ENCODE assay signal across 1 cellular context in the genomic region with DNA sequence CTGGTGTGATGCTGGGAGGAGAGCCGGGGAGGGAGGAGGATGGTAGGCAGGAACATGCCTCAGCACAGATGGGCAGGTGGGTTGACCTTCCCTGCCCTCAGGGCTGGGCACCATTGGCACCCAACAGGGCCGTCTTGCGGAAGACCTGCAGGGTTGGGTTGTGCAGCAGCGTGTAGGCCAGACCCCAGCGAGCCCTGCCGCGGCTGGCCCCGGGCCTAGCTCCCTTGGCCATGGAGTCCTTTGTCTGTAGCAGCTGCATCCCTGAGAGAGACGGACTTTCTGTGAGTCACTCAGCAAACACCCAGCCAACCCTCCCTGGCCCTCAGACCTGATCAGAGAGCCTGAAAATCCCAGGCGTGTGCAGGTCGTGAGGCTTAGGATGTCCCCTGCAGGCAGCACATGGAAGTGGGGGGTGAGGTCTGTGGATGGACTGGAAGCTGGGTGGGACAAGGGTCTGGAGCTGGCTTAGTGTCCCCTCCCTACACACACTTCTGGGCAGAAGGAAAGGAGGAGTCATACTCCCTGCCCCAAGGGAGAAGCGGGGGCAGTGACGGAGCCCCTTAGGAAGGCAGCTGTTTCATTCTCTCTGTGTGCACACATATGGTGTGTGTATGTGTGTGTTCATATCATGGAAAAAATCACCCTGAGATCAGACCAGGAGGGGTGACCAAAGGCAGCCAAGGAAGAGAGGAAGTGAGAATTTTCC.
TF ChIP-seq lines count a peak whose summit lies in the region.

No MANE protein-coding gene starts in this region.

TF ChIP-seq in GM23338, 12 proteins besides CTCF, POLR2A, EP300 and RAD21 (continued from another document):
- TF ChIP-seq, protein P1, sequence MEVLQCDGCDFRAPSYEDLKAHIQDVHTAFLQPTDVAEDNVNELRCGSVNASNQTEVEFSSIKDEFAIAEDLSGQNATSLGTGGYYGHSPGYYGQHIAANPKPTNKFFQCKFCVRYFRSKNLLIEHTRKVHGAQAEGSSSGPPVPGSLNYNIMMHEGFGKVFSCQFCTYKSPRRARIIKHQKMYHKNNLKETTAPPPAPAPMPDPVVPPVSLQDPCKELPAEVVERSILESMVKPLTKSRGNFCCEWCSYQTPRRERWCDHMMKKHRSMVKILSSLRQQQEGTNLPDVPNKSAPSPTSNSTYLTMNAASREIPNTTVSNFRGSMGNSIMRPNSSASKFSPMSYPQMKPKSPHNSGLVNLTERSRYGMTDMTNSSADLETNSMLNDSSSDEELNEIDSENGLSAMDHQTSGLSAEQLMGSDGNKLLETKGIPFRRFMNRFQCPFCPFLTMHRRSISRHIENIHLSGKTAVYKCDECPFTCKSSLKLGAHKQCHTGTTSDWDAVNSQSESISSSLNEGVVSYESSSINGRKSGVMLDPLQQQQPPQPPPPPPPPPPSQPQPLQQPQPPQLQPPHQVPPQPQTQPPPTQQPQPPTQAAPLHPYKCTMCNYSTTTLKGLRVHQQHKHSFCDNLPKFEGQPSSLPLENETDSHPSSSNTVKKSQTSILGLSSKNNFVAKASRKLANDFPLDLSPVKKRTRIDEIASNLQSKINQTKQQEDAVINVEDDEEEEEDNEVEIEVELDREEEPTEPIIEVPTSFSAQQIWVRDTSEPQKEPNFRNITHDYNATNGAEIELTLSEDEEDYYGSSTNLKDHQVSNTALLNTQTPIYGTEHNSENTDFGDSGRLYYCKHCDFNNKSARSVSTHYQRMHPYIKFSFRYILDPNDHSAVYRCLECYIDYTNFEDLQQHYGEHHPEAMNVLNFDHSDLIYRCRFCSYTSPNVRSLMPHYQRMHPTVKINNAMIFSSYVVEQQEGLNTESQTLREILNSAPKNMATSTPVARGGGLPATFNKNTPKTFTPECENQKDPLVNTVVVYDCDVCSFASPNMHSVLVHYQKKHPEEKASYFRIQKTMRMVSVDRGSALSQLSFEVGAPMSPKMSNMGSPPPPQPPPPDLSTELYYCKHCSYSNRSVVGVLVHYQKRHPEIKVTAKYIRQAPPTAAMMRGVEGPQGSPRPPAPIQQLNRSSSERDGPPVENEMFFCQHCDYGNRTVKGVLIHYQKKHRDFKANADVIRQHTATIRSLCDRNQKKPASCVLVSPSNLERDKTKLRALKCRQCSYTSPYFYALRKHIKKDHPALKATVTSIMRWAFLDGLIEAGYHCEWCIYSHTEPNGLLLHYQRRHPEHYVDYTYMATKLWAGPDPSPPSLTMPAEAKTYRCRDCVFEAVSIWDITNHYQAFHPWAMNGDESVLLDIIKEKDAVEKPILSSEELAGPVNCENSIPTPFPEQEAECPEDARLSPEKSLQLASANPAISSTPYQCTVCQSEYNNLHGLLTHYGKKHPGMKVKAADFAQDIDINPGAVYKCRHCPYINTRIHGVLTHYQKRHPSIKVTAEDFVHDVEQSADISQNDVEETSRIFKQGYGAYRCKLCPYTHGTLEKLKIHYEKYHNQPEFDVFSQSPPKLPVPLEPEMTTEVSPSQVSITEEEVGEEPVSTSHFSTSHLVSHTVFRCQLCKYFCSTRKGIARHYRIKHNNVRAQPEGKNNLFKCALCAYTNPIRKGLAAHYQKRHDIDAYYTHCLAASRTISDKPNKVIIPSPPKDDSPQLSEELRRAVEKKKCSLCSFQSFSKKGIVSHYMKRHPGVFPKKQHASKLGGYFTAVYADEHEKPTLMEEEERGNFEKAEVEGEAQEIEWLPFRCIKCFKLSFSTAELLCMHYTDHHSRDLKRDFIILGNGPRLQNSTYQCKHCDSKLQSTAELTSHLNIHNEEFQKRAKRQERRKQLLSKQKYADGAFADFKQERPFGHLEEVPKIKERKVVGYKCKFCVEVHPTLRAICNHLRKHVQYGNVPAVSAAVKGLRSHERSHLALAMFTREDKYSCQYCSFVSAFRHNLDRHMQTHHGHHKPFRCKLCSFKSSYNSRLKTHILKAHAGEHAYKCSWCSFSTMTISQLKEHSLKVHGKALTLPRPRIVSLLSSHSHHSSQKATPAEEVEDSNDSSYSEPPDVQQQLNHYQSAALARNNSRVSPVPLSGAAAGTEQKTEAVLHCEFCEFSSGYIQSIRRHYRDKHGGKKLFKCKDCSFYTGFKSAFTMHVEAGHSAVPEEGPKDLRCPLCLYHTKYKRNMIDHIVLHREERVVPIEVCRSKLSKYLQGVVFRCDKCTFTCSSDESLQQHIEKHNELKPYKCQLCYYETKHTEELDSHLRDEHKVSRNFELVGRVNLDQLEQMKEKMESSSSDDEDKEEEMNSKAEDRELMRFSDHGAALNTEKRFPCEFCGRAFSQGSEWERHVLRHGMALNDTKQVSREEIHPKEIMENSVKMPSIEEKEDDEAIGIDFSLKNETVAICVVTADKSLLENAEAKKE (CRISPR knock-in tag; IDR thresholded peaks at IDR 0.05), result no peak
- TF ChIP-seq ZNF331 (CRISPR knock-in tag; IDR thresholded peaks at IDR 0.05; ENCODE audit: low read depth), result no peak
- TF ChIP-seq, protein P2, sequence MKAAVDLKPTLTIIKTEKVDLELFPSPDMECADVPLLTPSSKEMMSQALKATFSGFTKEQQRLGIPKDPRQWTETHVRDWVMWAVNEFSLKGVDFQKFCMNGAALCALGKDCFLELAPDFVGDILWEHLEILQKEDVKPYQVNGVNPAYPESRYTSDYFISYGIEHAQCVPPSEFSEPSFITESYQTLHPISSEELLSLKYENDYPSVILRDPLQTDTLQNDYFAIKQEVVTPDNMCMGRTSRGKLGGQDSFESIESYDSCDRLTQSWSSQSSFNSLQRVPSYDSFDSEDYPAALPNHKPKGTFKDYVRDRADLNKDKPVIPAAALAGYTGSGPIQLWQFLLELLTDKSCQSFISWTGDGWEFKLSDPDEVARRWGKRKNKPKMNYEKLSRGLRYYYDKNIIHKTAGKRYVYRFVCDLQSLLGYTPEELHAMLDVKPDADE (IDR thresholded peaks at IDR 0.05), result no peak
- TF ChIP-seq EZH2 (IDR thresholded peaks at IDR 0.05; ENCODE audit: low read depth, unreplicated experiment), result no peak
